In the genomic region with DNA sequence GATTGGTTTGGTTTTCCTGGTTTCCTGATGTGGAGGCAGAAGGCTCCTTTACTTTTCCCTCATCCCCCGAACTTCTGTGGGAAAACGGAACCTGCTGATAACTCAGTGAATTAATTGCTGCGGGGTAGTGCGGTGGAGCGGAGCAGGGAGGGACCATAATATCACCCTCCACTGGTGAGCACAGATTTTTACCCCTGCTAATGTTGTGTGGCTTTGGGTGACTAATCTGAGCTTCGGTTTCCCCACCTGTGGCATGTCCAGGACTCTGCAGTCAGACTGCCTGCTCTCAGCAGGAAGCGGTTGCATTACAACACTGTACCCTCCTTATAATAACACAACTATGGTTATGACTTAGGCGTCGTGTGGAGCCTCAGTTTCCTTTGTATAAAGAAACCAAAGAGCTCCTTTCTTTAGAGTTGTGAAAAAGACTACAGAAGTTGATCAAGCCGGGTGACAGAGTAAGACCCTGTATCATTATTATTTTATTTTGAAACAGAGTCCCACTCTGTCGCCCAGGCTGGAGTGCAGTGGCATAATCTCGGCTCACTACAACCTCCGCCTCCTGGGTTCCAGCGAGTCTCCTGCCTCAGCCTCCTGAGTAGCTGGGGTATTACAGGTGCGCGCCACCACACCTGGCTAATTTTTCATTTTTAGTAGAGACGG, we compare ENCODE assay signal across 8 cellular contexts. TPM values are rescaled to one million over a fixed set of nuclear protein-coding genes. Genes with fewer than 3 reads are reported as not detected.
A peak's percentile ranks its signal among the peaks of the same experiment; 100 is the strongest.
DNase-seq lines count a peak whose midpoint lies in the region; ATAC-seq lines count a peak whose summit lies in the region.

No MANE protein-coding gene starts in this region.

- H3K4me1 Mint-ChIP-seq in T-helper 2 cell treated with Interferon-gamma antibody and Interleukin-4, amounts not matched to agents 5 μg/mL and 100 μg/mL, for 36 hours (ENCODE audit: low read depth): peaks cover 24% of the 10 kb centered on the region

- peaks cover 37% of the 10 kb centered on the region for H3K27me3 Mint-ChIP-seq in T-helper 2 cell treated with Interferon-gamma antibody and Interleukin-4, amounts not matched to agents 5 μg/mL and 100 μg/mL, for 36 hours (ENCODE audit: low read depth)

- H3K4me2 ChIP-seq in skeletal muscle satellite cell (ENCODE audit: low read length): peak overlapping the region; percentile 45

- peak overlapping the region; percentile 10 for H3K4me3 Mint-ChIP-seq in T-helper 2 cell treated with Interferon-gamma antibody and Interleukin-4, amounts not matched to agents 5 μg/mL and 100 μg/mL, for 36 hours

- no peak overlapping the region for H3K4me3 ChIP-seq in effector memory CD4-positive, alpha-beta T cell (ENCODE audit: insufficient read depth, low read depth, low read length, poor library complexity, severe bottlenecking)
- H3K4me3 ChIP-seq in skeletal muscle satellite cell (ENCODE audit: low read length): no peak overlapping the region

- no peak overlapping the region for H3K27ac ChIP-seq in effector memory CD4-positive, alpha-beta T cell (ENCODE audit: insufficient read depth, low read length, poor library complexity, severe bottlenecking)

- H3K4me1 ChIP-seq in effector memory CD4-positive, alpha-beta T cell (ENCODE audit: control insufficient read depth, insufficient read depth, low read length, poor library complexity, severe bottlenecking): peaks cover 19% of the 10 kb centered on the region
- H3K4me1 ChIP-seq in skeletal muscle satellite cell (ENCODE audit: control insufficient read depth, insufficient read depth, low read length): peaks cover 25% of the 10 kb centered on the region

- H3K36me3 Mint-ChIP-seq in T-helper 2 cell treated with Interferon-gamma antibody and Interleukin-4, amounts not matched to agents 5 μg/mL and 100 μg/mL, for 36 hours (ENCODE audit: low read depth): no peaks in the 10 kb centered on the region

- peak overlapping the region; percentile 98 for H3K9ac ChIP-seq in skeletal muscle satellite cell (ENCODE audit: low read depth, low read length)

- H3K27me3 ChIP-seq in effector memory CD4-positive, alpha-beta T cell (replicated peaks; ENCODE audit: control insufficient read depth, insufficient read depth, low read length, poor library complexity, severe bottlenecking): peaks cover 24% of the 10 kb centered on the region
- no peaks in the 10 kb centered on the region for H3K27me3 ChIP-seq in skeletal muscle satellite cell (ENCODE audit: control insufficient read depth, insufficient read depth, low read length)

- no peak overlapping the region for H3K27ac Mint-ChIP-seq in T-helper 2 cell treated with Interferon-gamma antibody and Interleukin-4, amounts not matched to agents 5 μg/mL and 100 μg/mL, for 36 hours

- H3K9me3 ChIP-seq in effector memory CD4-positive, alpha-beta T cell (ENCODE audit: control insufficient read depth, low read length): no peaks in the 10 kb centered on the region
- H3K9me3 ChIP-seq in skeletal muscle satellite cell (replicated peaks; ENCODE audit: low read length): no peaks in the 10 kb centered on the region

- no peaks in the 10 kb centered on the region for H3K9me3 Mint-ChIP-seq in T-helper 2 cell treated with Interferon-gamma antibody and Interleukin-4, amounts not matched to agents 5 μg/mL and 100 μg/mL, for 36 hours

- ATAC-seq in GM18867 (IDR thresholded peaks at IDR 0.05; ENCODE audit: unreplicated experiment) (peak; percentile 74), HG03457 (IDR thresholded peaks at IDR 0.05; ENCODE audit: unreplicated experiment) (peak; percentile 52)

- H3K36me3 ChIP-seq in effector memory CD4-positive, alpha-beta T cell (ENCODE audit: control insufficient read depth, insufficient read depth, low read length): no peaks in the 10 kb centered on the region
- H3K36me3 ChIP-seq in skeletal muscle satellite cell (ENCODE audit: insufficient read depth, low read length): peaks cover 19% of the 10 kb centered on the region

- peak; percentile 40 for DNase-seq in AG08395 (ENCODE audit: low spot score)
- peak; percentile 67 for DNase-seq in T-helper 2 cell treated with Interferon-gamma antibody and Interleukin-4, amounts not matched to agents 5 μg/mL and 100 μg/mL, for 36 hours (ENCODE audit: low spot score)
- peak in 2 of 3 donors; percentile 31 to 32 for DNase-seq in effector memory CD4-positive, alpha-beta T cell
- DNase-seq in middle frontal gyrus (ENCODE audit: extremely low spot score, low spot score): no peak
- no peak for DNase-seq in putamen (ENCODE audit: low spot score)

RNA-seq across cellular contexts. Expression of a gene that starts 2.2 kb away (rescaled TPM):
- total RNA-seq in skeletal muscle satellite cell (2012; rRNA removed): 159 and 207 TPM in 2 replicates

RNA-seq across cellular contexts. Expression of a gene that starts 34.8 kb away (rescaled TPM):
- 0.44 and 0.76 TPM in 2 replicates for total RNA-seq in skeletal muscle satellite cell (2012; rRNA removed)

Comparison
In these comparisons a context has a peak if more than half of its experiments do, and no peak if none do; other contexts are left out.
1. DNase-seq: peak in AG08395 (single experiment), T-helper 2 cell treated with Interferon-gamma antibody and Interleukin-4, amounts not matched to agents 5 μg/mL and 100 μg/mL, for 36 hours (single experiment) and effector memory CD4-positive, alpha-beta T cell (2 of 3); none in middle frontal gyrus (single experiment) and putamen (single experiment).